In genomic region chr17:30597776-30598288, GRCh38 we compare ENCODE assay signal across 1 cellular context.
TF ChIP-seq lines count a peak whose summit lies in the region.

No MANE protein-coding gene starts in this region.

TF ChIP-seq in HepG2, 621 proteins besides CTCF, POLR2A, EP300 and RAD21 (continued from another document and continues in another):
- TF ChIP-seq, protein P1, sequence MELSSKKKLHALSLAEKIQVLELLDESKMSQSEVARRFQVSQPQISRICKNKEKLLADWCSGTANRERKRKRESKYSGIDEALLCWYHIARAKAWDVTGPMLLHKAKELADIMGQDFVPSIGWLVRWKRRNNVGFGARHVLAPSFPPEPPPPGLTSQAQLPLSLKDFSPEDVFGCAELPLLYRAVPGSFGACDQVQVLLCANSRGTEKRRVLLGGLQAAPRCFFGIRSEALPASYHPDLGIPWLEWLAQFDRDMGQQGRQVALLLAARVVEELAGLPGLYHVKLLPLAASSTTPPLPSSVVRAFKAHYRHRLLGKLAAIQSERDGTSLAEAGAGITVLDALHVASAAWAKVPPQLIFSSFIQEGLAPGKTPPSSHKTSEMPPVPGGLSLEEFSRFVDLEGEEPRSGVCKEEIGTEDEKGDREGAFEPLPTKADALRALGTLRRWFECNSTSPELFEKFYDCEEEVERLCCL (CRISPR knock-in tag; IDR thresholded peaks at IDR 0.05; ENCODE audit: borderline replicate concordance): no peak
- TF ChIP-seq RBM39 (IDR thresholded peaks at IDR 0.05; ENCODE audit: low read depth, low read length, poor library complexity, severe bottlenecking) (no peak), SAP130 (CRISPR knock-in tag; IDR thresholded peaks at IDR 0.05; ENCODE audit: low read depth) (peak; percentile 44; the same call in 1 of the 2 replicates), SALL1 (CRISPR knock-in tag; IDR thresholded peaks at IDR 0.05) (peak; percentile 35; the same call in 1 of the 2 replicates), ZC3H4 (CRISPR knock-in tag; IDR thresholded peaks at IDR 0.05; ENCODE audit: borderline replicate concordance) (no peak), ZFX (CRISPR knock-in tag; IDR thresholded peaks at IDR 0.05; ENCODE audit: low read depth) (peak; percentile 25; the same call in 1 of the 2 replicates), NCOA5 (CRISPR knock-in tag; IDR thresholded peaks at IDR 0.05) (no peak), ATAD3A (CRISPR knock-in tag; IDR thresholded peaks at IDR 0.05) (no peak), RARA (CRISPR knock-in tag; IDR thresholded peaks at IDR 0.05) (peak; percentile 47; the same call in 1 of the 2 replicates), ZEB1 (IDR thresholded peaks at IDR 0.05; ENCODE audit: insufficient replicate concordance, low read depth) (no peak), ZNF644 (CRISPR knock-in tag; IDR thresholded peaks at IDR 0.05; ENCODE audit: low read depth) (no peak), ZNF629 (CRISPR knock-in tag; conservative IDR thresholded peaks at IDR 0.05) (no peak), ZNF234 (CRISPR knock-in tag; conservative IDR thresholded peaks at IDR 0.05) (no peak), RNF2 (conservative IDR thresholded peaks at IDR 0.05; ENCODE audit: low read depth) (no peak), NAIF1 (CRISPR knock-in tag; IDR thresholded peaks at IDR 0.05; ENCODE audit: borderline replicate concordance) (no peak), LRRFIP1 (CRISPR knock-in tag; conservative IDR thresholded peaks at IDR 0.05) (no peak), ZNF704 (CRISPR knock-in tag; IDR thresholded peaks at IDR 0.05; ENCODE audit: borderline replicate concordance) (no peak), ZNF432 (CRISPR knock-in tag; IDR thresholded peaks at IDR 0.05; ENCODE audit: borderline replicate concordance) (no peak), ZNF549 (CRISPR knock-in tag; IDR thresholded peaks at IDR 0.05) (no peak), ZNF761 (CRISPR knock-in tag; conservative IDR thresholded peaks at IDR 0.05) (no peak), MTF1 (CRISPR knock-in tag; IDR thresholded peaks at IDR 0.05) (no peak), ZNF292 (CRISPR knock-in tag; IDR thresholded peaks at IDR 0.05; ENCODE audit: borderline replicate concordance, low read depth) (0 out of 2 replicates have a peak, but pooled peaks have one; percentile 24), TBX3 (IDR thresholded peaks at IDR 0.05; ENCODE audit: borderline replicate concordance) (no peak), KMT2B (CRISPR knock-in tag; IDR thresholded peaks at IDR 0.05) (no peak), ZNF589 (CRISPR knock-in tag; conservative IDR thresholded peaks at IDR 0.05) (no peak), MXD4 (CRISPR knock-in tag; IDR thresholded peaks at IDR 0.05) (no peak), SMAD3 (CRISPR knock-in tag; IDR thresholded peaks at IDR 0.05) (no peak), ZNF780A (CRISPR knock-in tag; IDR thresholded peaks at IDR 0.05) (no peak), ATF7 (IDR thresholded peaks at IDR 0.05) (no peak), ATF7 (CRISPR knock-in tag; IDR thresholded peaks at IDR 0.05) (no peak)
- TF ChIP-seq, protein P2, sequence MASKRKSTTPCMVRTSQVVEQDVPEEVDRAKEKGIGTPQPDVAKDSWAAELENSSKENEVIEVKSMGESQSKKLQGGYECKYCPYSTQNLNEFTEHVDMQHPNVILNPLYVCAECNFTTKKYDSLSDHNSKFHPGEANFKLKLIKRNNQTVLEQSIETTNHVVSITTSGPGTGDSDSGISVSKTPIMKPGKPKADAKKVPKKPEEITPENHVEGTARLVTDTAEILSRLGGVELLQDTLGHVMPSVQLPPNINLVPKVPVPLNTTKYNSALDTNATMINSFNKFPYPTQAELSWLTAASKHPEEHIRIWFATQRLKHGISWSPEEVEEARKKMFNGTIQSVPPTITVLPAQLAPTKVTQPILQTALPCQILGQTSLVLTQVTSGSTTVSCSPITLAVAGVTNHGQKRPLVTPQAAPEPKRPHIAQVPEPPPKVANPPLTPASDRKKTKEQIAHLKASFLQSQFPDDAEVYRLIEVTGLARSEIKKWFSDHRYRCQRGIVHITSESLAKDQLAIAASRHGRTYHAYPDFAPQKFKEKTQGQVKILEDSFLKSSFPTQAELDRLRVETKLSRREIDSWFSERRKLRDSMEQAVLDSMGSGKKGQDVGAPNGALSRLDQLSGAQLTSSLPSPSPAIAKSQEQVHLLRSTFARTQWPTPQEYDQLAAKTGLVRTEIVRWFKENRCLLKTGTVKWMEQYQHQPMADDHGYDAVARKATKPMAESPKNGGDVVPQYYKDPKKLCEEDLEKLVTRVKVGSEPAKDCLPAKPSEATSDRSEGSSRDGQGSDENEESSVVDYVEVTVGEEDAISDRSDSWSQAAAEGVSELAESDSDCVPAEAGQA (IDR thresholded peaks at IDR 0.05; ENCODE audit: low read depth): no peak
- TF ChIP-seq, protein P2 (CRISPR knock-in tag; IDR thresholded peaks at IDR 0.05; ENCODE audit: borderline replicate concordance): no peak
- TF ChIP-seq, protein P3, sequence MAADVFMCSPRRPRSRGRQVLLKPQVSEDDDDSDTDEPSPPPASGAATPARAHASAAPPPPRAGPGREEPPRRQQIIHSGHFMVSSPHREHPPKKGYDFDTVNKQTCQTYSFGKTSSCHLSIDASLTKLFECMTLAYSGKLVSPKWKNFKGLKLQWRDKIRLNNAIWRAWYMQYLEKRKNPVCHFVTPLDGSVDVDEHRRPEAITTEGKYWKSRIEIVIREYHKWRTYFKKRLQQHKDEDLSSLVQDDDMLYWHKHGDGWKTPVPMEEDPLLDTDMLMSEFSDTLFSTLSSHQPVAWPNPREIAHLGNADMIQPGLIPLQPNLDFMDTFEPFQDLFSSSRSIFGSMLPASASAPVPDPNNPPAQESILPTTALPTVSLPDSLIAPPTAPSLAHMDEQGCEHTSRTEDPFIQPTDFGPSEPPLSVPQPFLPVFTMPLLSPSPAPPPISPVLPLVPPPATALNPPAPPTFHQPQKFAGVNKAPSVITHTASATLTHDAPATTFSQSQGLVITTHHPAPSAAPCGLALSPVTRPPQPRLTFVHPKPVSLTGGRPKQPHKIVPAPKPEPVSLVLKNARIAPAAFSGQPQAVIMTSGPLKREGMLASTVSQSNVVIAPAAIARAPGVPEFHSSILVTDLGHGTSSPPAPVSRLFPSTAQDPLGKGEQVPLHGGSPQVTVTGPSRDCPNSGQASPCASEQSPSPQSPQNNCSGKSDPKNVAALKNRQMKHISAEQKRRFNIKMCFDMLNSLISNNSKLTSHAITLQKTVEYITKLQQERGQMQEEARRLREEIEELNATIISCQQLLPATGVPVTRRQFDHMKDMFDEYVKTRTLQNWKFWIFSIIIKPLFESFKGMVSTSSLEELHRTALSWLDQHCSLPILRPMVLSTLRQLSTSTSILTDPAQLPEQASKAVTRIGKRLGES (CRISPR knock-in tag; IDR thresholded peaks at IDR 0.05; ENCODE audit: borderline replicate concordance): no peak
- TF ChIP-seq, protein P4, sequence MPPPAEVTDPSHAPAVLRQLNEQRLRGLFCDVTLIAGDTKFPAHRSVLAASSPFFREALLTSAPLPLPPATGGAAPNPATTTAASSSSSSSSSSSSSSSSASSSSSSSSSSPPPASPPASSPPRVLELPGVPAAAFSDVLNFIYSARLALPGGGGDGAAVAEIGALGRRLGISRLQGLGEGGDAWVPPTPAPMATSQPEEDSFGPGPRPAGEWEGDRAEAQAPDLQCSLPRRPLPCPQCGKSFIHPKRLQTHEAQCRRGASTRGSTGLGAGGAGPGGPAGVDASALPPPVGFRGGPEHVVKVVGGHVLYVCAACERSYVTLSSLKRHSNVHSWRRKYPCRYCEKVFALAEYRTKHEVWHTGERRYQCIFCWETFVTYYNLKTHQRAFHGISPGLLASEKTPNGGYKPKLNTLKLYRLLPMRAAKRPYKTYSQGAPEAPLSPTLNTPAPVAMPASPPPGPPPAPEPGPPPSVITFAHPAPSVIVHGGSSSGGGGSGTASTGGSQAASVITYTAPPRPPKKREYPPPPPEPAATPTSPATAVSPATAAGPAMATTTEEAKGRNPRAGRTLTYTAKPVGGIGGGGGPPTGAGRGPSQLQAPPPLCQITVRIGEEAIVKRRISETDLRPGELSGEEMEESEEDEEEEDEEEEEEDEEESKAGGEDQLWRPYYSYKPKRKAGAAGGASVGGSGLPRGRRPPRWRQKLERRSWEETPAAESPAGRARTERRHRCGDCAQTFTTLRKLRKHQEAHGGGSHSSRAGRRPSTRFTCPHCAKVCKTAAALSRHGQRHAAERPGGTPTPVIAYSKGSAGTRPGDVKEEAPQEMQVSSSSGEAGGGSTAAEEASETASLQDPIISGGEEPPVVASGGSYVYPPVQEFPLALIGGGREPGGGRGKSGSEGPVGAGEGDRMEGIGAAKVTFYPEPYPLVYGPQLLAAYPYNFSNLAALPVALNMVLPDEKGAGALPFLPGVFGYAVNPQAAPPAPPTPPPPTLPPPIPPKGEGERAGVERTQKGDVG (CRISPR knock-in tag; IDR thresholded peaks at IDR 0.05; ENCODE audit: borderline replicate concordance): no peak
- TF ChIP-seq, protein P5, sequence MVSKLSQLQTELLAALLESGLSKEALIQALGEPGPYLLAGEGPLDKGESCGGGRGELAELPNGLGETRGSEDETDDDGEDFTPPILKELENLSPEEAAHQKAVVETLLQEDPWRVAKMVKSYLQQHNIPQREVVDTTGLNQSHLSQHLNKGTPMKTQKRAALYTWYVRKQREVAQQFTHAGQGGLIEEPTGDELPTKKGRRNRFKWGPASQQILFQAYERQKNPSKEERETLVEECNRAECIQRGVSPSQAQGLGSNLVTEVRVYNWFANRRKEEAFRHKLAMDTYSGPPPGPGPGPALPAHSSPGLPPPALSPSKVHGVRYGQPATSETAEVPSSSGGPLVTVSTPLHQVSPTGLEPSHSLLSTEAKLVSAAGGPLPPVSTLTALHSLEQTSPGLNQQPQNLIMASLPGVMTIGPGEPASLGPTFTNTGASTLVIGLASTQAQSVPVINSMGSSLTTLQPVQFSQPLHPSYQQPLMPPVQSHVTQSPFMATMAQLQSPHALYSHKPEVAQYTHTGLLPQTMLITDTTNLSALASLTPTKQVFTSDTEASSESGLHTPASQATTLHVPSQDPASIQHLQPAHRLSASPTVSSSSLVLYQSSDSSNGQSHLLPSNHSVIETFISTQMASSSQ (IDR thresholded peaks at IDR 0.05; ENCODE audit: low read depth): no peak
- TF ChIP-seq, protein P5 (CRISPR knock-in tag; IDR thresholded peaks at IDR 0.05; ENCODE audit: borderline replicate concordance): no peak
